Comparison of ENCODE assay signal across 15 cellular contexts in the genomic region with DNA sequence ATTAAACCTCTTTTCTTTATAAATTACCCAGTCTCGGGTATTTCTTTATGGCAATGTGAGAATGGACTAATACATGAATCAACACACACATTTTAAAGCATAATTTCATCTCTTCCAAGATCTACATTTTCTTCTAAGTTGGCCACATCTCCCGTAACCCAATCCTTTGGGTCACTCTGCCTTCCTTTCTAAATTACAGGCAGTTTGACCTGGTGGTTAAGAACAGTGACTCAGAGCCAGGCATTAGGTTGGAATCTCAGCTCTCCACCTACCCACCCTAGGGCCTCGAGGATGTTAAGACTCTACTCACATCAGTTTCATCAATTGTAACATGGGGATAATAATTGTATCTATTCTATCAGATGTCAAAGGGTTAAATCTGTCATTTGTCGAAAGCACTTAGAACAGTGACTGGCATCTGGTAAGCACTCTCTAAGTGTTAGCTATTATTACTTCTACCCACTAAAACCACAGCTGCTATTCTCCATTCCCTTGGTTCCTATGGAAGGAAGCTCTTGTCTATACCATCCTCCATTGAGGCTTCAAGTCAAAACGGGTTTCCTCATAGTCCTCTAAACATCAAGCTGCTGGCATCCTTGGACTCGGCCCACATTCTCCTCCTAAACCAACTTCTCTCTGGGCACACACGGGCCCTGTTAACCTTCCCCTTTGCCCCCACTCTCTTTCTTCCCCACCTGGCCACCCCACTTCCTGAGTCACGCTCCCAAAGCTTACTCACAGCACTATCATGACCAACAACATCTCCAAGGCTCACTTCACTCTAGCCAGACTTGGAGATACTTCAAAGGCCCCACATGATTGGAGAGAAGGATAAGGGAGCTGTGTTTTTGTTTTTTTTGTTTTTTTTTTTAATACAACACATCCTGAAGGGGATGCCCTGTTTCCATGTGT.
A peak's percentile ranks its signal among the peaks of the same experiment; 100 is the strongest.
DNase-seq lines count a peak whose midpoint lies in the region; ATAC-seq and TF ChIP-seq lines count a peak whose summit lies in the region.
"Had no signal": no experiment of that assay in that cellular context is flagged by ENCODE, and none has a peak within 500 bp of the region (broad histone marks: within the 10 kb centered on the region; RNA-seq: fewer than 3 reads in every experiment).

No MANE protein-coding gene starts in this region.

- intact Hi-C loops in gastrocnemius medialis (cut with DNase I; ENCODE audit: low total_unique reads) (no loop called here), OCI-LY7 (cut with micrococcal nuclease; ENCODE audit: unreplicated experiment) (no loop called here)
- intact Hi-C loops in activated CD8-positive, alpha-beta T cell treated with anti-CD3 and anti-CD28 coated beads for 36 hours (cut with micrococcal nuclease), result no loop called here

- no peak overlapping the region for H2AFZ ChIP-seq in OCI-LY7 (ENCODE audit: low read length)
- H2AFZ ChIP-seq: parathyroid adenoma had no signal

- ATAC-seq in T-helper 17 cell (no peak), gastrocnemius medialis (no peak), HG03039 (IDR thresholded peaks at IDR 0.05; ENCODE audit: unreplicated experiment) (no peak)
- no peak for ATAC-seq in activated CD8-positive, alpha-beta T cell treated with anti-CD3 and anti-CD28 coated beads for 36 hours
- ATAC-seq: GM12878, left lung had no signal

- H3K36me3 ChIP-seq in gastrocnemius medialis (no peaks in the 10 kb centered on the region), OCI-LY7 (ENCODE audit: insufficient read depth, low read length) (no peaks in the 10 kb centered on the region)
- H3K36me3 ChIP-seq: left lung had no signal

- no peaks in the 10 kb centered on the region for H3K79me2 ChIP-seq in OCI-LY7 (ENCODE audit: insufficient read depth, low read depth, low read length)
- H3K79me2 ChIP-seq: parathyroid adenoma had no signal

- H3K27ac Mint-ChIP-seq in T-helper 17 cell, result peak overlapping the region; percentile 56
- no peak overlapping the region for H3K27ac Mint-ChIP-seq in activated CD8-positive, alpha-beta T cell treated with anti-CD3 and anti-CD28 coated beads for 36 hours
- H3K27ac Mint-ChIP-seq: T-helper 1 cell treated with Interleukin-12 subunit alpha and Interleukin-12 subunit beta and Interleukin-4 antibody, amounts not matched to agents 30 μg/mL and 1 μg/mL, for 36 hours had no signal

- H3K27ac ChIP-seq in gastrocnemius medialis, result peak overlapping the region; percentile 3 to 46 (median 39)
- H3K27ac ChIP-seq in OCI-LY7 (ENCODE audit: low read depth, low read length, poor library complexity, severe bottlenecking), result no peak overlapping the region
- H3K27ac ChIP-seq: left lung, parathyroid adenoma, testis had no signal

- no peaks in the 10 kb centered on the region for H3K9me3 Mint-ChIP-seq in activated CD8-positive, alpha-beta T cell treated with anti-CD3 and anti-CD28 coated beads for 36 hours
- H3K9me3 Mint-ChIP-seq: T-helper 1 cell treated with Interleukin-12 subunit alpha and Interleukin-12 subunit beta and Interleukin-4 antibody, amounts not matched to agents 30 μg/mL and 1 μg/mL, for 36 hours had no signal

- H4K20me1 ChIP-seq in OCI-LY7 (ENCODE audit: insufficient read depth, low read length), result no peaks in the 10 kb centered on the region

- H3K27me3 ChIP-seq in gastrocnemius medialis, result no peaks in the 10 kb centered on the region
- H3K27me3 ChIP-seq: left lung, testis had no signal

- H3K36me3 Mint-ChIP-seq in T-helper 17 cell (ENCODE audit: low read depth), result peaks cover 2% of the 10 kb centered on the region
- H3K36me3 Mint-ChIP-seq in activated CD8-positive, alpha-beta T cell treated with anti-CD3 and anti-CD28 coated beads for 36 hours (ENCODE audit: low read depth), result peaks cover 4% of the 10 kb centered on the region

- no peak overlapping the region for H3K4me2 ChIP-seq in OCI-LY7 (ENCODE audit: low read length)

- POLR2A ChIA-PET in activated CD8-positive, alpha-beta T cell treated with anti-CD3 and anti-CD28 coated beads for 36 hours (lab: Charles Lee), result interaction anchor here (1.0 kb wide), 1 partner anchor 36 kb away, joined by 4 read pairs; no protein-coding TSS in a partner anchor
- POLR2A ChIA-PET in OCI-LY7 (lab: Charles Lee), result interaction anchor here (0.6 kb wide), 1 partner anchor 654 kb away, joined by 3 read pairs; no protein-coding TSS in a partner anchor

- peaks cover 4 to 30% of the 10 kb centered on the region in 2 donors for H3K4me1 ChIP-seq in gastrocnemius medialis
- no peaks in the 10 kb centered on the region for H3K4me1 ChIP-seq in OCI-LY7 (ENCODE audit: insufficient read depth, low read length, poor library complexity, severe bottlenecking)
- H3K4me1 ChIP-seq: left lung, parathyroid adenoma had no signal

- no peak for TF ChIP-seq CTCF in gastrocnemius medialis (IDR thresholded peaks at IDR 0.05 in 4 of 5, conservative IDR thresholded peaks at IDR 0.05 in 1 of 5)
- TF ChIP-seq CTCF in activated CD8-positive, alpha-beta T cell treated with anti-CD3 and anti-CD28 coated beads for 36 hours (IDR thresholded peaks at IDR 0.05), result no peak
- TF ChIP-seq CTCF in OCI-LY7 (conservative IDR thresholded peaks at IDR 0.05; ENCODE audit: low read length), result no peak

- BruUV-seq in OCI-LY7 (replicated peaks; lab: Mats Ljungman, UMichigan), result no TSS peak

- peaks cover 6% of the 10 kb centered on the region for H3K4me1 Mint-ChIP-seq in T-helper 17 cell
- H3K4me1 Mint-ChIP-seq in activated CD8-positive, alpha-beta T cell treated with anti-CD3 and anti-CD28 coated beads for 36 hours (ENCODE audit: low read depth), result peaks cover 12% of the 10 kb centered on the region

- no peak for TF ChIP-seq POLR2A in gastrocnemius medialis (IDR thresholded peaks at IDR 0.05)

- H3K9me2 ChIP-seq in OCI-LY7 (ENCODE audit: insufficient read depth, low read length), result no peaks in the 10 kb centered on the region

- H3K4me3 Mint-ChIP-seq in T-helper 17 cell, result no peak overlapping the region
- H3K4me3 Mint-ChIP-seq in activated CD8-positive, alpha-beta T cell treated with anti-CD3 and anti-CD28 coated beads for 36 hours, result no peak overlapping the region
- H3K4me3 Mint-ChIP-seq: T-helper 1 cell treated with Interleukin-12 subunit alpha and Interleukin-12 subunit beta and Interleukin-4 antibody, amounts not matched to agents 30 μg/mL and 1 μg/mL, for 36 hours had no signal

- DNase-seq in HS-5 (ENCODE audit: low read depth), result peak; percentile 40
- DNase-seq in T-helper 17 cell, result no peak
- DNase-seq in glomerular visceral epithelial cell (ENCODE audit: extremely low spot score), result peak; percentile 2
- no peak for DNase-seq in gastrocnemius medialis
- DNase-seq in activated CD8-positive, alpha-beta T cell treated with anti-CD3 and anti-CD28 coated beads for 36 hours, result no peak
- DNase-seq in OCI-LY7 (ENCODE audit: low spot score), result no peak
- DNase-seq: activated naive CD4-positive, alpha-beta T cell; head of caudate nucleus; left lung; NCI-H1436; testis had no signal

- no peaks in the 10 kb centered on the region for H3K9me3 ChIP-seq in T-helper 17 cell (ENCODE audit: control insufficient read depth, low read length, poor library complexity, severe bottlenecking)
- no peaks in the 10 kb centered on the region for H3K9me3 ChIP-seq in gastrocnemius medialis
- no peaks in the 10 kb centered on the region for H3K9me3 ChIP-seq in OCI-LY7 (ENCODE audit: low read length)
- H3K9me3 ChIP-seq: left lung, testis had no signal

- CTCF ChIA-PET in activated CD8-positive, alpha-beta T cell treated with anti-CD3 and anti-CD28 coated beads for 36 hours (lab: Charles Lee), result no interaction called here
- CTCF ChIA-PET in OCI-LY7 (lab: Charles Lee; ENCODE audit: unreplicated experiment), result no interaction called here

- H3K27me3 Mint-ChIP-seq in T-helper 17 cell, result no peaks in the 10 kb centered on the region
- H3K27me3 Mint-ChIP-seq in activated CD8-positive, alpha-beta T cell treated with anti-CD3 and anti-CD28 coated beads for 36 hours, result no peaks in the 10 kb centered on the region

- in situ Hi-C loops in gastrocnemius medialis (cut with MboI; ENCODE audit: low sequenced_read_pairs in 4 of 4), result no loop called here

- H3K4me3 ChIP-seq in gastrocnemius medialis, result no peak overlapping the region
- no peak overlapping the region for H3K4me3 ChIP-seq in OCI-LY7 (ENCODE audit: low read depth, low read length, poor library complexity, severe bottlenecking)
- H3K4me3 ChIP-seq: GM12878, left lung, testis had no signal

Comparison
In these comparisons a context has a peak if more than half of its experiments do, and no peak if none do; other contexts are left out.
1. DNase-seq: peak in HS-5 (single experiment) and glomerular visceral epithelial cell (single experiment); none in T-helper 17 cell (0 of 3), gastrocnemius medialis (0 of 2), activated CD8-positive, alpha-beta T cell treated with anti-CD3 and anti-CD28 coated beads for 36 hours (single experiment) and OCI-LY7 (single experiment).